ENCODE assay signal across 18 cellular contexts in the genomic region with DNA sequence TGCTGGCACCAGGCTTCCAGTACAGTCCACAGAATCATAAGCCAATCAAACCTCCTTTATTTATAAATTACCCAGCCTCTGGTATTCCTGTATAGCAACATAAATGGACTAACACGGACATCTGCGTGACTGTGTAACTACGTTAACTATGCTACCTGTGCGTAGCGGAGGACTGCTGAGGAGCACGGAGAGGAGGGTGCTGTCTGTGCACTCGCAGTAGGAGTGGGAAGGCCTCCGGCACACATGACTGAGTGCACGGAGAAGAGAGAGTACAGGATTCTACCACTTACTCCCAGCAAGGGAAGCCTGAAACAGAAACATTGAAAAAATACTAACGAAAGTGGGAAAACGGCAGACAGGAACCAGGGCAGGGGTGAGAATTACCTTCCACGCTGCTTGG. TPM values are rescaled to one million over a fixed set of nuclear protein-coding genes. Genes with fewer than 3 reads are reported as not detected.
DNase-seq lines count a peak whose midpoint lies in the region; ATAC-seq, FAIRE-seq and TF ChIP-seq lines count a peak whose summit lies in the region.
"Had no signal": no experiment of that assay in that cellular context is flagged by ENCODE, and none has a peak within 500 bp of the region (broad histone marks: within the 10 kb centered on the region; RNA-seq: fewer than 3 reads in every experiment).

No MANE protein-coding gene starts in this region.

- no peaks in the 10 kb centered on the region for H3K27me3 ChIP-seq in K562 (ENCODE audit: control insufficient read depth in 2 of 2, insufficient read depth in 2 of 2, low read length in 2 of 2)
- H3K27me3 ChIP-seq: BLaER1 had no signal

- no peak overlapping the region for H3K9ac ChIP-seq in K562 (ENCODE audit: insufficient read depth in 1 of 2, low read depth in 2 of 2, low read length in 2 of 2)
- H3K9ac ChIP-seq: BLaER1 had no signal

- CTCF ChIA-PET in activated naive CD4-positive, alpha-beta T cell treated with anti-CD3 and anti-CD28 coated beads, Interleukin-2, amount 10 ng/mL, durations not matched to agents 7 days and 5 days (lab: Charles Lee) = no interaction called here
- CTCF ChIA-PET in K562 (lab: Yijun Ruan, JAX; ENCODE audit: low intra/inter-chr PET ratio) = no interaction called here

- peaks cover 48% of the 10 kb centered on the region; the same call in 2 of the 3 replicates for H3K36me3 ChIP-seq in K562 (ENCODE audit: control insufficient read depth, insufficient read depth, low read length)

- in situ Hi-C loops in K562 (cut with MboI) = no loop called here

- no peak for TF ChIP-seq POLR2A in K562 (conservative IDR thresholded peaks at IDR 0.05)

- H3K36me3 Mint-ChIP-seq in activated naive CD4-positive, alpha-beta T cell treated with anti-CD3 and anti-CD28 coated beads, Interleukin-2, amount 50 U/mL, for 24 hours = peaks cover 11% of the 10 kb centered on the region
- H3K36me3 Mint-ChIP-seq in activated naive CD4-positive, alpha-beta T cell treated with anti-CD3 and anti-CD28 coated beads, Interleukin-2, amount 10 ng/mL, durations not matched to agents 7 days and 5 days = peaks cover 38% of the 10 kb centered on the region
- peaks cover 71% of the 10 kb centered on the region for H3K36me3 Mint-ChIP-seq in nephron progenitor cell (ENCODE audit: low read depth)

- no peaks in the 10 kb centered on the region for H3K4me1 Mint-ChIP-seq in activated naive CD4-positive, alpha-beta T cell treated with anti-CD3 and anti-CD28 coated beads, Interleukin-2, amount 50 U/mL, for 24 hours
- H3K4me1 Mint-ChIP-seq in activated naive CD4-positive, alpha-beta T cell treated with anti-CD3 and anti-CD28 coated beads, Interleukin-2, amount 10 ng/mL, durations not matched to agents 7 days and 5 days = no peaks in the 10 kb centered on the region
- H3K4me1 Mint-ChIP-seq in nephron progenitor cell = no peaks in the 10 kb centered on the region
- H3K4me1 Mint-ChIP-seq: CD8-positive, alpha-beta memory T cell had no signal

- no peak overlapping the region for H3K4me2 ChIP-seq in K562 (ENCODE audit: insufficient read depth, low read length)
- H3K4me2 ChIP-seq: BLaER1 had no signal

- TF ChIP-seq CTCF in K562 (IDR thresholded peaks at IDR 0.05 in 2 of 3, conservative IDR thresholded peaks at IDR 0.05 in 1 of 3; ENCODE audit: insufficient read depth in 2 of 3, low read depth in 1 of 3, low read length in 3 of 3) = no peak
- no peak for TF ChIP-seq CTCF in nephron progenitor cell (IDR thresholded peaks at IDR 0.05)

- intact Hi-C loops in K562 (cut with micrococcal nuclease) = no loop called here

- POLR2A ChIA-PET in K562 (lab: Yijun Ruan, JAX) = no interaction called here

- no peak overlapping the region for H3K4me3 ChIP-seq in K562
- H3K4me3 ChIP-seq: BLaER1, HAP-1 had no signal

- TF ChIP-seq EP300 in K562 (IDR thresholded peaks at IDR 0.05; ENCODE audit: low read length) = no peak

- BruUV-seq in K562 (replicated peaks; lab: Mats Ljungman, UMichigan) = no TSS peak

- H3K27ac Mint-ChIP-seq in activated naive CD4-positive, alpha-beta T cell treated with anti-CD3 and anti-CD28 coated beads, Interleukin-2, amount 50 U/mL, for 24 hours = peak overlapping the region; percentile 62
- H3K27ac Mint-ChIP-seq in activated naive CD4-positive, alpha-beta T cell treated with anti-CD3 and anti-CD28 coated beads, Interleukin-2, amount 10 ng/mL, durations not matched to agents 7 days and 5 days = no peak overlapping the region
- H3K27ac Mint-ChIP-seq in nephron progenitor cell = peak overlapping the region; percentile 21

- no peak overlapping the region for H3K4me3 Mint-ChIP-seq in activated naive CD4-positive, alpha-beta T cell treated with anti-CD3 and anti-CD28 coated beads, Interleukin-2, amount 50 U/mL, for 24 hours
- H3K4me3 Mint-ChIP-seq in activated naive CD4-positive, alpha-beta T cell treated with anti-CD3 and anti-CD28 coated beads, Interleukin-2, amount 10 ng/mL, durations not matched to agents 7 days and 5 days = no peak overlapping the region
- no peak overlapping the region for H3K4me3 Mint-ChIP-seq in nephron progenitor cell
- H3K4me3 Mint-ChIP-seq: CD8-positive, alpha-beta memory T cell had no signal

- no peak overlapping the region for H2AFZ ChIP-seq in K562 (ENCODE audit: low read depth, low read length)

- no peak overlapping the region for H3K27ac ChIP-seq in K562 (ENCODE audit: extremely low read depth, low read depth, low read length)
- H3K27ac ChIP-seq: BLaER1 had no signal

- H3K9me3 ChIP-seq in K562 (replicated peaks; ENCODE audit: control insufficient read depth, insufficient read depth, low read depth, low read length) = no peaks in the 10 kb centered on the region
- H3K9me3 ChIP-seq: BLaER1, HAP-1 had no signal

- no peaks in the 10 kb centered on the region for H3K79me2 ChIP-seq in K562 (ENCODE audit: control insufficient read depth, insufficient read depth, low read length)

- no peak for FAIRE-seq in K562 (lab: Jason Lieb, UNC)
- FAIRE-seq: G401.6, GM12891, GM19239, H1 had no signal

- no peak for DNase-seq in activated naive CD4-positive, alpha-beta T cell treated with anti-CD3 and anti-CD28 coated beads, Interleukin-2, amount 10 ng/mL, durations not matched to agents 7 days and 5 days
- DNase-seq in K562 (ENCODE audit: extremely low read depth in 1 of 4, low spot score in 3 of 4) (no peak), nephron progenitor cell (no peak), inferior parietal cortex (ENCODE audit: extremely low spot score) (no peak), left lobe of liver (ENCODE audit: low spot score) (no peak)
- no peak for DNase-seq in activated CD4-positive, alpha-beta T cell treated with anti-CD3 and anti-CD28 coated beads, Interleukin-2, amount 50 U/mL, for 48 hours
- DNase-seq: 8988T; CD8-positive, alpha-beta memory T cell; COR-L47; DMS 273 treated with DMSO at 0.1 percent for 48 hours; DMS53 had no signal

- 93% methylated on average over 7 of the region's 12 CpGs for WGBS in K562 (ENCODE audit: insufficient coverage, low coverage, missing lambda C conversion rate)

- H3K4me1 ChIP-seq in K562 (replicated peaks in 1 of 2; ENCODE audit: control insufficient read depth in 2 of 2, insufficient read depth in 2 of 2, low read length in 2 of 2) = no peaks in the 10 kb centered on the region; a peak in 1 of 5 replicates
- H3K4me1 ChIP-seq: BLaER1, HAP-1 had no signal

- ATAC-seq in K562 = no peak
- no peak for ATAC-seq in left lobe of liver

- no peaks in the 10 kb centered on the region for H3K9me3 Mint-ChIP-seq in activated naive CD4-positive, alpha-beta T cell treated with anti-CD3 and anti-CD28 coated beads, Interleukin-2, amount 50 U/mL, for 24 hours
- no peaks in the 10 kb centered on the region for H3K9me3 Mint-ChIP-seq in activated naive CD4-positive, alpha-beta T cell treated with anti-CD3 and anti-CD28 coated beads, Interleukin-2, amount 10 ng/mL, durations not matched to agents 7 days and 5 days
- no peaks in the 10 kb centered on the region for H3K9me3 Mint-ChIP-seq in nephron progenitor cell
- H3K9me3 Mint-ChIP-seq: CD8-positive, alpha-beta memory T cell had no signal

- no peaks in the 10 kb centered on the region for H3K27me3 Mint-ChIP-seq in activated naive CD4-positive, alpha-beta T cell treated with anti-CD3 and anti-CD28 coated beads, Interleukin-2, amount 50 U/mL, for 24 hours
- no peaks in the 10 kb centered on the region for H3K27me3 Mint-ChIP-seq in activated naive CD4-positive, alpha-beta T cell treated with anti-CD3 and anti-CD28 coated beads, Interleukin-2, amount 10 ng/mL, durations not matched to agents 7 days and 5 days
- H3K27me3 Mint-ChIP-seq in nephron progenitor cell (ENCODE audit: low read depth, poor library complexity) = no peaks in the 10 kb centered on the region
- H3K27me3 Mint-ChIP-seq: CD8-positive, alpha-beta memory T cell had no signal

- no peaks in the 10 kb centered on the region for H3K9me1 ChIP-seq in K562 (ENCODE audit: control insufficient read depth, insufficient read depth, low read length)

- TF ChIP-seq RAD21 in K562 (CRISPR knock-in tag; conservative IDR thresholded peaks at IDR 0.05 in 1 of 2, IDR thresholded peaks at IDR 0.05 in 1 of 2) = no peak

- no peaks in the 10 kb centered on the region for H4K20me1 ChIP-seq in K562 (replicated peaks; ENCODE audit: control insufficient read depth, insufficient read depth, low read length)
- H4K20me1 ChIP-seq: BLaER1 had no signal

TF ChIP-seq in K562, 482 proteins besides CTCF, POLR2A, EP300 and RAD21 (continues in another document):
- no peak for TF ChIP-seq CBFB (CRISPR knock-in tag; IDR thresholded peaks at IDR 0.05)
- TF ChIP-seq MAFK (IDR thresholded peaks at IDR 0.05; ENCODE audit: low read length) = no peak
- TF ChIP-seq ZNF263 (CRISPR knock-in tag; IDR thresholded peaks at IDR 0.05; ENCODE audit: borderline replicate concordance) = peak; percentile 74

RNA-seq across cellular contexts. Expression of gene RAD52, which starts 22.9 kb away (rescaled TPM):
- 48.0 and 54.7 TPM in 2 replicates for total RNA-seq in K562 (2011; cell fraction: chromatin; rRNA removed; ENCODE audit: low replicate concordance)
- 28.0 and 33.7 TPM in 2 replicates for total RNA-seq in K562 (2011; cell fraction: nucleolus; rRNA removed)
- 24.4 and 32.5 TPM in 2 replicates for total RNA-seq in K562 (2011; cell fraction: nucleoplasm; rRNA removed)
- 8.6 and 8.7 TPM in 2 replicates for total RNA-seq in K562 (2014; rRNA removed)
- 9.3 and 9.9 TPM in 2 replicates for total RNA-seq in K562 (2014; rRNA removed; fragmentation: Illumina TruSeq; extraction: Trizol)
- total RNA-seq in K562 (2015; rRNA removed; fragmentation: Illumina TruSeq; extraction: Trizol) = 11.8 TPM in 2 replicates
- 7.6 and 9.8 TPM in 2 replicates for total RNA-seq in K562 (2021)
- polyA plus RNA-seq in K562 (2011; rRNA removed) = 12.3 and 13.5 TPM in 2 replicates
- 6.3 TPM in 2 replicates for polyA plus RNA-seq in K562 (2011; cell fraction: cytosol; rRNA removed)
- 62.4 and 63.4 TPM in 2 replicates for polyA plus RNA-seq in K562 (2011; cell fraction: nucleus; rRNA removed)
- polyA plus RNA-seq in K562 (2012) = 5.8 and 6.2 TPM in 2 replicates
- 7.2 and 10.1 TPM in 2 replicates for polyA plus RNA-seq in K562 (2014; fragmentation: Illumina TruSeq; extraction: Trizol)
- polyA plus RNA-seq in K562 (2014; fragmentation: Nextera tagmentation; extraction: Ambion mirVana) = 1 to 10 TPM; 1.3 to 1.6 TPM
- 11.0 and 15.9 TPM in 2 replicates for polyA plus RNA-seq in K562 (2014; rRNA removed)
- 28.1 and 37.1 TPM in 2 replicates for polyA minus RNA-seq in K562 (2011; rRNA and poly(A)+ RNA removed)
- 7.4 and 10.3 TPM in 2 replicates for polyA minus RNA-seq in K562 (2011; cell fraction: cytosol; rRNA and poly(A)+ RNA removed)
- 12.7 and 31.8 TPM in 2 replicates for polyA minus RNA-seq in K562 (2011; cell fraction: nucleus; rRNA and poly(A)+ RNA removed)
- 9.2 TPM for total RNA-seq in left lobe of liver
